Comparison of ENCODE assay signal across 10 cellular contexts in the genomic region with DNA sequence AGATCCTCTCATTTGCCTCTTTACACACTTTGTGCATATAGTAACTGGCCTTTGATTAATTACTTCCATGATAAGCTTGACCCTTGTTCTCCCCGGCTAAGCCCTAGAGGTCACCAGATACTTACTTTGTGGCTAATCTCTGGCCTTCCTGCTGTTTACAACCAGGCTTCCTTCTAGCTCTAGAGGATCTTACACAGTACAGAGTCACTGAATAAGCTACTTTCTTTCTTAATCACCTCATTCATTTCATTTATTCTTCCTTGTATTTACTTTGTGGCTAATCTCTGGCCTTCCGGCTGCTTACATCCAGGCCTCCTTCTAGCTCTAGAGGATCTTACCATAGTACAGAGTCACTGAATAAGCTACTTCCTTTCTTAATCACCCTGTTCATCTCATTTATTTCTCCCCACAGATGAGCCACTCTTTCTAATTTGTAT.
DNase-seq lines count a peak whose midpoint lies in the region; FAIRE-seq and TF ChIP-seq lines count a peak whose summit lies in the region.
"Had no signal": no experiment of that assay in that cellular context is flagged by ENCODE, and none has a peak within 500 bp of the region (broad histone marks: within the 10 kb centered on the region; RNA-seq: fewer than 3 reads in every experiment).

No MANE protein-coding gene starts in this region.

- CTCF ChIA-PET in endothelial cell of umbilical vein (lab: Charles Lee) = interaction anchor here (0.8 to 2.5 kb wide), 16 partner anchors 13 to 449 kb away, joined by 3 to 21 read pairs (median 4); partner anchors contain the start of gene C1orf21
- CTCF ChIA-PET in PC-9 (lab: Charles Lee) = interaction anchor here (1.0 kb wide), 1 partner anchor 449 kb away, joined by 7 read pairs; no protein-coding TSS in a partner anchor

- BruUV-seq in endothelial cell of umbilical vein (replicated peaks; lab: Mats Ljungman, UMichigan) (no TSS peak), PC-9 (replicated peaks; lab: Mats Ljungman, UMichigan) (no TSS peak)

- H3K36me3 Mint-ChIP-seq in glutamatergic neuron (ENCODE audit: unreplicated experiment) = peaks cover 4% of the 10 kb centered on the region

- H3K9me3 Mint-ChIP-seq in glutamatergic neuron (ENCODE audit: unreplicated experiment) = peaks cover 2% of the 10 kb centered on the region
- H3K9me3 Mint-ChIP-seq: activated B cell treated with CpG ODN at 0.5 μM for 24 hours had no signal

- H3K4me2 ChIP-seq in endothelial cell of umbilical vein (ENCODE audit: insufficient read depth, low read length) (no peak overlapping the region), PC-9 (no peak overlapping the region)

- H4K20me1 ChIP-seq in endothelial cell of umbilical vein (replicated peaks; ENCODE audit: control insufficient read depth, extremely low read depth, insufficient read depth, low read length) (no peaks in the 10 kb centered on the region), PC-9 (ENCODE audit: insufficient read depth) (no peaks in the 10 kb centered on the region)

- H3K79me2 ChIP-seq in endothelial cell of umbilical vein (ENCODE audit: control insufficient read depth, insufficient read depth, low read length) = no peaks in the 10 kb centered on the region
- no peaks in the 10 kb centered on the region for H3K79me2 ChIP-seq in PC-9 (ENCODE audit: low read depth)

- dilution Hi-C loops in endothelial cell of umbilical vein (cut with MboI; ENCODE audit: extremely low pct_ligation_motif_present, low sequenced_read_pairs) = no loop called here

- no peaks in the 10 kb centered on the region for H3K9me1 ChIP-seq in endothelial cell of umbilical vein (replicated peaks; ENCODE audit: control insufficient read depth, extremely low read depth, insufficient read depth, low read length)

- H3K9me3 ChIP-seq in endothelial cell of umbilical vein (replicated peaks; ENCODE audit: control insufficient read depth, insufficient read depth, low read length) = no peaks in the 10 kb centered on the region
- H3K9me3 ChIP-seq in PC-9 (ENCODE audit: insufficient read depth, low read depth) = no peaks in the 10 kb centered on the region

- H3K9me2 ChIP-seq in PC-9 (ENCODE audit: insufficient read depth) = no peaks in the 10 kb centered on the region

- H3K4me1 Mint-ChIP-seq in glutamatergic neuron (ENCODE audit: low read depth, unreplicated experiment) = no peaks in the 10 kb centered on the region
- H3K4me1 Mint-ChIP-seq: activated B cell treated with CpG ODN at 0.5 μM for 24 hours had no signal

- peaks cover 19 to 48% of the 10 kb centered on the region in 2 experiments for H3K27me3 ChIP-seq in endothelial cell of umbilical vein (ENCODE audit: control insufficient read depth in 2 of 2, insufficient read depth in 2 of 2, low read length in 2 of 2)
- no peaks in the 10 kb centered on the region for H3K27me3 ChIP-seq in PC-9 (ENCODE audit: insufficient read depth, low read depth)

- DNase-seq in Daoy (ENCODE audit: low read depth) (peak; percentile 17), NCI-H1930 (lab: John Stamatoyannopoulos, UW) (peak; percentile 12 to 44), endothelial cell of umbilical vein (ENCODE audit: low read depth, low spot score) (peak; percentile 69), myocyte (ENCODE audit: low read depth) (peak; percentile 46), PC-9 (no peak), glomerular visceral epithelial cell (ENCODE audit: extremely low spot score) (no peak), glutamatergic neuron (no peak)
- no peak for DNase-seq in effector CD4-positive, alpha-beta T cell
- DNase-seq: activated B cell treated with CpG ODN at 0.5 μM for 24 hours had no signal

- H3K27ac ChIP-seq in endothelial cell of umbilical vein (ENCODE audit: insufficient read depth, low read depth, low read length) = no peak overlapping the region
- H3K27ac ChIP-seq in PC-9 = no peak overlapping the region

- POLR2A ChIA-PET in endothelial cell of umbilical vein (lab: Charles Lee) (no interaction called here), PC-9 (lab: Charles Lee; ENCODE audit: unreplicated experiment) (interaction anchor here (0.5 kb wide), 1 partner anchor 1008 kb away, joined by 5 read pairs; no protein-coding TSS in a partner anchor)

- H3K4me3 ChIP-seq in endothelial cell of umbilical vein (replicated peaks in 1 of 3; ENCODE audit: insufficient read depth in 1 of 3, low read depth in 1 of 3, low read length in 3 of 3) (no peak overlapping the region), PC-9 (no peak overlapping the region)

- no peaks in the 10 kb centered on the region for H3K36me3 ChIP-seq in endothelial cell of umbilical vein (ENCODE audit: control insufficient read depth in 2 of 2, extremely low read depth in 1 of 2, insufficient read depth in 2 of 2, low read length in 2 of 2)
- H3K36me3 ChIP-seq in PC-9 (ENCODE audit: low read depth) = no peaks in the 10 kb centered on the region

- H3K4me1 ChIP-seq in endothelial cell of umbilical vein (ENCODE audit: control insufficient read depth, extremely low read depth, insufficient read depth, low read length) (peaks cover 7% of the 10 kb centered on the region), PC-9 (replicated peaks; ENCODE audit: insufficient read depth) (no peaks in the 10 kb centered on the region)

- no peak overlapping the region for H3K9ac ChIP-seq in endothelial cell of umbilical vein (replicated peaks; ENCODE audit: extremely low read depth, insufficient read depth, low read length)

- H3F3A ChIP-seq in PC-9 (ENCODE audit: insufficient read depth, low read depth) = no peaks in the 10 kb centered on the region

- TF ChIP-seq CTCF in endothelial cell of umbilical vein (IDR thresholded peaks at IDR 0.05; ENCODE audit: extremely low read depth in 1 of 2, insufficient read depth in 1 of 2, low read depth in 1 of 2, low read length in 2 of 2) = no peak
- no peak for TF ChIP-seq CTCF in PC-9 (conservative IDR thresholded peaks at IDR 0.05)
- no peak for TF ChIP-seq CTCF in glutamatergic neuron (IDR thresholded peaks at IDR 0.05; ENCODE audit: partially characterized antibody, unreplicated experiment)

- peak; percentile 84 for FAIRE-seq in endothelial cell of umbilical vein (lab: Jason Lieb, UNC)
- FAIRE-seq: colon had no signal

- intact Hi-C loops in endothelial cell of umbilical vein (cut with micrococcal nuclease) (loop anchor here (1.0 to 5.0 kb wide), 3 partner anchors 145 to 422 kb away; partner anchors contain the start of gene C1orf21), PC-9 (cut with micrococcal nuclease; ENCODE audit: unreplicated experiment) (no loop called here)

- H2AFZ ChIP-seq in endothelial cell of umbilical vein (ENCODE audit: low read depth, low read length) (no peak overlapping the region), PC-9 (no peak overlapping the region)

- TF ChIP-seq POLR2A in endothelial cell of umbilical vein (IDR thresholded peaks at IDR 0.05; ENCODE audit: low read depth, low read length) = no peak

- H3K4me3 Mint-ChIP-seq in glutamatergic neuron (ENCODE audit: unreplicated experiment) = no peak overlapping the region
- H3K4me3 Mint-ChIP-seq: activated B cell treated with CpG ODN at 0.5 μM for 24 hours had no signal

- peaks cover 6% of the 10 kb centered on the region for H3K27me3 Mint-ChIP-seq in glutamatergic neuron (ENCODE audit: unreplicated experiment)

- H3K27ac Mint-ChIP-seq in glutamatergic neuron (ENCODE audit: unreplicated experiment) = no peak overlapping the region
- H3K27ac Mint-ChIP-seq: activated B cell treated with CpG ODN at 0.5 μM for 24 hours had no signal

TF ChIP-seq in endothelial cell of umbilical vein, 7 proteins besides CTCF, POLR2A, EP300 and RAD21:
- TF ChIP-seq, protein P1, sequence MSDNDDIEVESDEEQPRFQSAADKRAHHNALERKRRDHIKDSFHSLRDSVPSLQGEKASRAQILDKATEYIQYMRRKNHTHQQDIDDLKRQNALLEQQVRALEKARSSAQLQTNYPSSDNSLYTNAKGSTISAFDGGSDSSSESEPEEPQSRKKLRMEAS (IDR thresholded peaks at IDR 0.05; ENCODE audit: insufficient read depth, insufficient read length) = no peak
- TF ChIP-seq POLR2AphosphoS5 (IDR thresholded peaks at IDR 0.05; ENCODE audit: insufficient read depth, low read depth, low read length) (peak; percentile 75), MYC (IDR thresholded peaks at IDR 0.05; ENCODE audit: low read depth, low read length) (no peak), GATA2 (IDR thresholded peaks at IDR 0.05; ENCODE audit: insufficient read depth, insufficient read length, low read depth, low read length) (peak; percentile 95), EZH2 (IDR thresholded peaks at IDR 0.05; ENCODE audit: borderline replicate concordance, low read depth, low read length, severe bottlenecking) (no peak), FOS (IDR thresholded peaks at IDR 0.05; ENCODE audit: borderline replicate concordance, insufficient read depth, low read length) (peak; percentile 79), JUN (IDR thresholded peaks at IDR 0.05; ENCODE audit: borderline replicate concordance, insufficient read depth, insufficient read length, low read depth) (no peak)

Comparison
In these comparisons a context has a peak if more than half of its experiments do, and no peak if none do; other contexts are left out.
1. DNase-seq: peak in Daoy (single experiment), NCI-H1930 (2 of 2), endothelial cell of umbilical vein (single experiment) and myocyte (single experiment); none in PC-9 (0 of 2), glomerular visceral epithelial cell (single experiment), glutamatergic neuron (single experiment) and effector CD4-positive, alpha-beta T cell (single experiment).